ENCODE assay signal across 8 cellular contexts in the genomic region with DNA sequence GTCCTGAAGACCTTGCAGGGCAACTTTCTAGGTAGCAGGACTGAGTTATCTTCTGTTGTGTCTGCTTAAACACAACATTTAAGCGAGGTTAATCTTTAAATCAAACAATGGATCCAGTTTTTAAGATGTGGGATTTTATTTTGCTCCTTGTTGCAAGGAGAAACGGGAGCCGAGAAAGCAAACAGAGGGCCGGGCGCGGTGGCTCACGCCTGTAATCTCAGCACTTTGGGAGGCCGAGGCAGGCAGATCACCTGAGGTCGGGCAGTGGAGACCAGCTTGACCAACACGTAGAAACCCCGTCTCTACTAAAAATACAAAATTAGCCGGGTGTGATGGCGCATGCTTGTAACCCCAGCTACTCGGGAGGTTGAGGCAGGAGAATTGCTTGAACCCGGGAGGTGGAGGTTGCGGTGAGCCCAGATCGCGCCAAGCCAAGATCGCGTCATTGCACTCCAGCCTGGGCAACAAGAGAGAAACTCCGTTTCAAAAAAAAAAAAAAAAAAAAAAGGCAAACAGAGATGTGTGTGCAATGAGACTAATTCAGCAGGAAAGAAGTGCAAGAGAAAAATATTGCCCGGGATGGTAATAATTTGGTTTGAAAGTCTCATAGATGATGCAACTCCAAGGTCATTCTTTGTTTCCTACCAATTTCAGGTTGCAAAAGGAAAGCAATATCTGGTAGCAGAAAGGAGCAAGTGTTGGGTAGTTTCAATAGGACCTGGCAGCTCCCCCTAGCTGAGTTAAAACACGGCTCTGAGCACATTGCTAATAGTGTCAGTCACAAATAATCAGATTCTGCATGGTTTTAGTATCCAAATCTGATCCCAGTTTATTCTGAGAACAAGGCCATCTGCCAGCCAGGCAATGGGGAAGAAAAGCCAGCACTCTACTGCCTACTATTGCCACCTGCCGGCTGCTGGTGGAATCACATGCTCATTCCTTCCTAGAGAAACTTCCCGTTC.
A peak's percentile ranks its signal among the peaks of the same experiment; 100 is the strongest.
DNase-seq lines count a peak whose midpoint lies in the region; ATAC-seq and TF ChIP-seq lines count a peak whose summit lies in the region.

No MANE protein-coding gene starts in this region.

- intact Hi-C loops in PC-9 (cut with micrococcal nuclease; ENCODE audit: unreplicated experiment) (loop anchor here (1.0 to 2.0 kb wide), 5 partner anchors 61 to 355 kb away; no protein-coding TSS in a partner anchor), stomach (cut with DNase I; ENCODE audit: low total_unique reads) (loop anchor here (5.0 kb wide), 1 partner anchor 196 kb away; no protein-coding TSS in a partner anchor)

- peaks cover 17% of the 10 kb centered on the region for H3K4me1 ChIP-seq in KMS-11 (ENCODE audit: low read depth, poor library complexity, severe bottlenecking)
- peaks cover 21% of the 10 kb centered on the region for H3K4me1 ChIP-seq in PC-9 (replicated peaks; ENCODE audit: insufficient read depth)
- peaks cover 3 to 27% (median 8%) of the 10 kb centered on the region in 4 donors for H3K4me1 ChIP-seq in stomach

- H3K27ac ChIP-seq in KMS-11: no peak overlapping the region
- H3K27ac ChIP-seq in PC-9: peak overlapping the region; percentile 76
- H3K27ac ChIP-seq in neural cell (ENCODE audit: low read length): peak overlapping the region; percentile 23
- H3K27ac ChIP-seq in stomach: no peak overlapping the region

- CTCF ChIA-PET in PC-9 (lab: Charles Lee): interaction anchor here (0.5 to 1.4 kb wide), 6 partner anchors 25 to 212 kb away, joined by 3 to 7 read pairs (median 4); no protein-coding TSS in a partner anchor

- H3K27me3 ChIP-seq in KMS-11 (ENCODE audit: insufficient read depth, low read depth) (no peaks in the 10 kb centered on the region), PC-9 (ENCODE audit: insufficient read depth, low read depth) (no peaks in the 10 kb centered on the region), neural cell (ENCODE audit: insufficient read depth, low read depth, low read length) (no peaks in the 10 kb centered on the region), stomach (no peaks in the 10 kb centered on the region)

- H3K4me2 ChIP-seq in KMS-11: 0 out of 2 replicates have a peak overlapping the region, but pooled peaks have one; percentile 2
- H3K4me2 ChIP-seq in PC-9: no peak overlapping the region
- H3K4me2 ChIP-seq in neural cell (ENCODE audit: low read length): no peak overlapping the region

- H4K20me1 ChIP-seq in KMS-11 (ENCODE audit: insufficient read depth) (no peaks in the 10 kb centered on the region), PC-9 (ENCODE audit: insufficient read depth) (no peaks in the 10 kb centered on the region), neural cell (ENCODE audit: insufficient read depth) (no peaks in the 10 kb centered on the region)

- H3K9me3 ChIP-seq in PC-9 (ENCODE audit: insufficient read depth, low read depth) (no peaks in the 10 kb centered on the region; the same call in 1 of the 2 replicates), neural cell (ENCODE audit: low read length) (no peaks in the 10 kb centered on the region), stomach (no peaks in the 10 kb centered on the region)

- H3K9me2 ChIP-seq in PC-9 (ENCODE audit: insufficient read depth) (no peaks in the 10 kb centered on the region), neural cell (ENCODE audit: insufficient read depth, low read length) (no peaks in the 10 kb centered on the region)

- H3K9ac ChIP-seq in KMS-11: no peak overlapping the region
- no peak overlapping the region for H3K9ac ChIP-seq in neural cell (ENCODE audit: low read length)

- peak in 13 of 14 donors; percentile 6 to 90 (median 67) for DNase-seq in C1 segment of cervical spinal cord (lab: John Stamatoyannopoulos, UW)
- peak; percentile 80 to 82 for DNase-seq in PC-9
- DNase-seq in activated T-cell treated with anti-CD3 and anti-CD28 coated beads, Interleukin-2, amount 50 U/mL, for 48 hours: peak; percentile 84
- DNase-seq in fibroblast of peridontal ligament (ENCODE audit: extremely low read depth): peak; percentile 98
- peak; percentile 88 for DNase-seq in stomach

- TF ChIP-seq CTCF in KMS-11 (conservative IDR thresholded peaks at IDR 0.05; ENCODE audit: low read depth, low read length) (peak; percentile 93), PC-9 (conservative IDR thresholded peaks at IDR 0.05) (peak; percentile 94), neural cell (IDR thresholded peaks at IDR 0.05; ENCODE audit: poor library complexity, severe bottlenecking) (peak; percentile 93), stomach (IDR thresholded peaks at IDR 0.05) (peak in 6 of 7 experiments; percentile 51 to 97 (median 96))

- TF ChIP-seq RAD21 in neural cell (conservative IDR thresholded peaks at IDR 0.05): peak; percentile 93

- 55 to 71% (median 67%) methylated on average over 25 of the region's 25 CpGs for WGBS in stomach, 5 donors

- POLR2A ChIA-PET in PC-9 (lab: Charles Lee; ENCODE audit: unreplicated experiment): no interaction called here

- peak; percentile 70 for ATAC-seq in GM19397 (IDR thresholded peaks at IDR 0.05; ENCODE audit: unreplicated experiment)

- H3K79me2 ChIP-seq in KMS-11 (ENCODE audit: insufficient read depth, low read depth) (no peaks in the 10 kb centered on the region), PC-9 (ENCODE audit: low read depth) (peaks cover 4% of the 10 kb centered on the region; the same call in 1 of the 2 replicates), neural cell (replicated peaks; ENCODE audit: insufficient read depth, low read length) (no peaks in the 10 kb centered on the region)

- H2AFZ ChIP-seq in KMS-11 (ENCODE audit: low read depth): no peak overlapping the region
- H2AFZ ChIP-seq in PC-9: no peak overlapping the region
- H2AFZ ChIP-seq in neural cell (ENCODE audit: low read depth, low read length): no peak overlapping the region

- H3K36me3 ChIP-seq in KMS-11 (ENCODE audit: insufficient read depth): no peaks in the 10 kb centered on the region
- H3K36me3 ChIP-seq in PC-9 (ENCODE audit: low read depth): no peaks in the 10 kb centered on the region
- H3K36me3 ChIP-seq in neural cell (ENCODE audit: insufficient read depth, low read length): no peaks in the 10 kb centered on the region
- H3K36me3 ChIP-seq in stomach: no peaks in the 10 kb centered on the region

- H3K4me3 ChIP-seq in KMS-11 (IDR thresholded peaks at IDR 0.05; ENCODE audit: insufficient read depth, low read depth, low read length) (no peak overlapping the region), PC-9 (no peak overlapping the region), neural cell (ENCODE audit: low read length) (no peak overlapping the region), stomach (no peak overlapping the region)

- H3F3A ChIP-seq in PC-9 (ENCODE audit: insufficient read depth, low read depth): peaks cover 15% of the 10 kb centered on the region; the same call in 1 of the 2 replicates
- no peaks in the 10 kb centered on the region for H3F3A ChIP-seq in neural cell (ENCODE audit: insufficient read depth, low read length, poor library complexity, severe bottlenecking)

- no TSS peak for BruUV-seq in PC-9 (replicated peaks; lab: Mats Ljungman, UMichigan)

- no peak for TF ChIP-seq POLR2A in stomach (IDR thresholded peaks at IDR 0.05)

- TF ChIP-seq EP300 in neural cell (conservative IDR thresholded peaks at IDR 0.05; ENCODE audit: poor library complexity, severe bottlenecking): no peak
- no peak for TF ChIP-seq EP300 in stomach (IDR thresholded peaks at IDR 0.05)

TF ChIP-seq in neural cell, 6 proteins besides CTCF, POLR2A, EP300 and RAD21:
- peak; percentile 96 for TF ChIP-seq SMC3 (conservative IDR thresholded peaks at IDR 0.05; ENCODE audit: poor library complexity)
- no peak for TF ChIP-seq POLR2AphosphoS5 (IDR thresholded peaks at IDR 0.05)
- TF ChIP-seq, protein P1, sequence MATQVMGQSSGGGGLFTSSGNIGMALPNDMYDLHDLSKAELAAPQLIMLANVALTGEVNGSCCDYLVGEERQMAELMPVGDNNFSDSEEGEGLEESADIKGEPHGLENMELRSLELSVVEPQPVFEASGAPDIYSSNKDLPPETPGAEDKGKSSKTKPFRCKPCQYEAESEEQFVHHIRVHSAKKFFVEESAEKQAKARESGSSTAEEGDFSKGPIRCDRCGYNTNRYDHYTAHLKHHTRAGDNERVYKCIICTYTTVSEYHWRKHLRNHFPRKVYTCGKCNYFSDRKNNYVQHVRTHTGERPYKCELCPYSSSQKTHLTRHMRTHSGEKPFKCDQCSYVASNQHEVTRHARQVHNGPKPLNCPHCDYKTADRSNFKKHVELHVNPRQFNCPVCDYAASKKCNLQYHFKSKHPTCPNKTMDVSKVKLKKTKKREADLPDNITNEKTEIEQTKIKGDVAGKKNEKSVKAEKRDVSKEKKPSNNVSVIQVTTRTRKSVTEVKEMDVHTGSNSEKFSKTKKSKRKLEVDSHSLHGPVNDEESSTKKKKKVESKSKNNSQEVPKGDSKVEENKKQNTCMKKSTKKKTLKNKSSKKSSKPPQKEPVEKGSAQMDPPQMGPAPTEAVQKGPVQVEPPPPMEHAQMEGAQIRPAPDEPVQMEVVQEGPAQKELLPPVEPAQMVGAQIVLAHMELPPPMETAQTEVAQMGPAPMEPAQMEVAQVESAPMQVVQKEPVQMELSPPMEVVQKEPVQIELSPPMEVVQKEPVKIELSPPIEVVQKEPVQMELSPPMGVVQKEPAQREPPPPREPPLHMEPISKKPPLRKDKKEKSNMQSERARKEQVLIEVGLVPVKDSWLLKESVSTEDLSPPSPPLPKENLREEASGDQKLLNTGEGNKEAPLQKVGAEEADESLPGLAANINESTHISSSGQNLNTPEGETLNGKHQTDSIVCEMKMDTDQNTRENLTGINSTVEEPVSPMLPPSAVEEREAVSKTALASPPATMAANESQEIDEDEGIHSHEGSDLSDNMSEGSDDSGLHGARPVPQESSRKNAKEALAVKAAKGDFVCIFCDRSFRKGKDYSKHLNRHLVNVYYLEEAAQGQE (IDR thresholded peaks at IDR 0.05; ENCODE audit: borderline replicate concordance): peak; percentile 30
- TF ChIP-seq MXI1 (conservative IDR thresholded peaks at IDR 0.05; ENCODE audit: poor library complexity, severe bottlenecking): peak; percentile 58

Comparison
In these comparisons a context has a peak if more than half of its experiments do, and no peak if none do; other contexts are left out.
1. H3K27ac ChIP-seq: peak in PC-9 (single experiment) and neural cell (single experiment); none in KMS-11 (single experiment) and stomach (0 of 5).
2. Peak in every context shown above with its lines, with median percentiles within 50 percentile points of each other: DNase-seq and CTCF ChIP-seq.